ENCODE assay signal across 8 cellular contexts in genomic region chr2:98445167-98445522, GRCh38. TPM values are rescaled to one million over a fixed set of nuclear protein-coding genes. Genes with fewer than 3 reads are reported as not detected.
DNase-seq lines count a peak whose midpoint lies in the region; ATAC-seq and TF ChIP-seq lines count a peak whose summit lies in the region.

No MANE protein-coding gene starts in this region.

- H3K36me3 ChIP-seq in BJ (ENCODE audit: control insufficient read depth, insufficient read depth, low read length), result no peaks in the 10 kb centered on the region
- H3K36me3 ChIP-seq in heart right ventricle, result no peaks in the 10 kb centered on the region
- no peaks in the 10 kb centered on the region for H3K36me3 ChIP-seq in gastrocnemius medialis

- intact Hi-C loops in activated T-helper 2 cell treated with anti-CD3 and anti-CD28 coated beads, Interferon-gamma antibody, Interleukin-2, Interleukin-4, amounts not matched to agents 10 μg/mL and 5 μg/mL and 100 μg/mL, durations not matched to agents 14 hours and 24 hours and 36 hours (cut with micrococcal nuclease), result loop anchor here (5.0 kb wide), 1 partner anchor 322 kb away; no protein-coding TSS in a partner anchor
- intact Hi-C loops in heart right ventricle (cut with DNase I), result loop anchor here in 5 of 10 donors (5.0 to 10.0 kb wide), 8 partner anchors 37 to 160 kb away; partner anchors contain the start of genes COA5 (in 1 of the 5) and UNC50 (in 1 of the 5)
- intact Hi-C loops in gastrocnemius medialis (cut with DNase I; ENCODE audit: low total_unique reads), result no loop called here

- H3K4me3 ChIP-seq in BJ (ENCODE audit: low read depth, low read length) (peak overlapping the region; percentile 74), heart right ventricle (peak overlapping the region; percentile 55 to 94 (median 82)), gastrocnemius medialis (peak overlapping the region; percentile 67 to 93 (median 76))

- peak overlapping the region; percentile 86 for H3K4me3 Mint-ChIP-seq in activated T-helper 2 cell treated with anti-CD3 and anti-CD28 coated beads, Interferon-gamma antibody, Interleukin-2, Interleukin-4, amounts not matched to agents 10 μg/mL and 5 μg/mL and 100 μg/mL, durations not matched to agents 14 hours and 24 hours and 36 hours (ENCODE audit: low read depth)

- WGBS in heart right ventricle, 2 donors, result 0% methylated on average over 33 of the region's 33 CpGs

- H3K4me1 Mint-ChIP-seq in activated T-helper 2 cell treated with anti-CD3 and anti-CD28 coated beads, Interferon-gamma antibody, Interleukin-2, Interleukin-4, amounts not matched to agents 10 μg/mL and 5 μg/mL and 100 μg/mL, durations not matched to agents 14 hours and 24 hours and 36 hours (ENCODE audit: low read depth), result peaks cover 38% of the 10 kb centered on the region

- peaks cover 0 to 46% (median 22%) of the 10 kb centered on the region in 9 donors for H3K4me1 ChIP-seq in heart right ventricle
- H3K4me1 ChIP-seq in gastrocnemius medialis, result peaks cover 13% of the 10 kb centered on the region in 2 donors

- H3K27ac ChIP-seq in heart right ventricle, result peak overlapping the region; percentile 56 to 93 (median 81)
- H3K27ac ChIP-seq in gastrocnemius medialis, result peak overlapping the region; percentile 48 to 73 (median 68)

- ATAC-seq in GM19035 (IDR thresholded peaks at IDR 0.05; ENCODE audit: unreplicated experiment), result peak; percentile 33
- peak; percentile 50 for ATAC-seq in HG03354 (IDR thresholded peaks at IDR 0.05; ENCODE audit: poor library complexity, severe bottlenecking, unreplicated experiment)
- ATAC-seq in heart right ventricle, result peak in 6 of 8 donors; percentile 13 to 54 (median 42)
- ATAC-seq in gastrocnemius medialis, result peak; percentile 42 to 53
- no peak for ATAC-seq in HG03469 (IDR thresholded peaks at IDR 0.05; ENCODE audit: unreplicated experiment)

- no peaks in the 10 kb centered on the region for H3K27me3 Mint-ChIP-seq in activated T-helper 2 cell treated with anti-CD3 and anti-CD28 coated beads, Interferon-gamma antibody, Interleukin-2, Interleukin-4, amounts not matched to agents 10 μg/mL and 5 μg/mL and 100 μg/mL, durations not matched to agents 14 hours and 24 hours and 36 hours (ENCODE audit: low read depth)

- CTCF ChIA-PET in BJ (lab: Yijun Ruan, JAX), result no interaction called here

- TF ChIP-seq POLR2A in gastrocnemius medialis (IDR thresholded peaks at IDR 0.05), result no peak

- peak overlapping the region; percentile 86 for H3K27ac Mint-ChIP-seq in activated T-helper 2 cell treated with anti-CD3 and anti-CD28 coated beads, Interferon-gamma antibody, Interleukin-2, Interleukin-4, amounts not matched to agents 10 μg/mL and 5 μg/mL and 100 μg/mL, durations not matched to agents 14 hours and 24 hours and 36 hours

- H3K27me3 ChIP-seq in BJ (ENCODE audit: control insufficient read depth, insufficient read depth, low read length) (peaks cover 2% of the 10 kb centered on the region; the same call in 1 of the 2 replicates), heart right ventricle (no peaks in the 10 kb centered on the region), gastrocnemius medialis (no peaks in the 10 kb centered on the region)

- in situ Hi-C loops in gastrocnemius medialis (cut with MboI; ENCODE audit: low sequenced_read_pairs in 4 of 4), result no loop called here

- H3K9me3 Mint-ChIP-seq in activated T-helper 2 cell treated with anti-CD3 and anti-CD28 coated beads, Interferon-gamma antibody, Interleukin-2, Interleukin-4, amounts not matched to agents 10 μg/mL and 5 μg/mL and 100 μg/mL, durations not matched to agents 14 hours and 24 hours and 36 hours, result peaks cover 8% of the 10 kb centered on the region

- peaks cover 0 to 4% (median 0%) of the 10 kb centered on the region in 11 donors for H3K9me3 ChIP-seq in heart right ventricle
- H3K9me3 ChIP-seq in gastrocnemius medialis, result no peaks in the 10 kb centered on the region

- no peak for DNase-seq in BJ (ENCODE audit: low read depth)
- DNase-seq in activated T-helper 2 cell treated with anti-CD3 and anti-CD28 coated beads, Interferon-gamma antibody, Interleukin-2, Interleukin-4, amounts not matched to agents 10 μg/mL and 5 μg/mL and 100 μg/mL, durations not matched to agents 14 hours and 24 hours and 36 hours (ENCODE audit: low spot score), result no peak
- DNase-seq in heart right ventricle, result no peak
- DNase-seq in gastrocnemius medialis, result no peak
- no peak for DNase-seq in SKM-1 (lab: John Stamatoyannopoulos, UW; ENCODE audit: unreplicated experiment)

- TF ChIP-seq CTCF in BJ (IDR thresholded peaks at IDR 0.05; ENCODE audit: insufficient read depth, low read depth, low read length) (no peak), heart right ventricle (IDR thresholded peaks at IDR 0.05) (no peak), gastrocnemius medialis (IDR thresholded peaks at IDR 0.05 in 4 of 5, conservative IDR thresholded peaks at IDR 0.05 in 1 of 5) (no peak)

- POLR2A ChIA-PET in BJ (lab: Charles Lee), result no interaction called here

- peaks cover 10% of the 10 kb centered on the region for H3K36me3 Mint-ChIP-seq in activated T-helper 2 cell treated with anti-CD3 and anti-CD28 coated beads, Interferon-gamma antibody, Interleukin-2, Interleukin-4, amounts not matched to agents 10 μg/mL and 5 μg/mL and 100 μg/mL, durations not matched to agents 14 hours and 24 hours and 36 hours (ENCODE audit: low read depth)

RNA-seq across cellular contexts. Expression of gene INPP4A, which starts 0.5 kb away (rescaled TPM):
- polyA plus RNA-seq in BJ (2011; rRNA removed) (13.7 and 21.0 TPM in 2 replicates), heart right ventricle (1 to 10 TPM; 3.8 to 7.5 TPM)
- 31.9 and 45.4 TPM in 2 replicates for polyA minus RNA-seq in BJ (2011; rRNA and poly(A)+ RNA removed)
- 35.9 and 40.2 TPM in 2 replicates for total RNA-seq in activated T-helper 2 cell treated with anti-CD3 and anti-CD28 coated beads, Interferon-gamma antibody, Interleukin-2, Interleukin-4, amounts not matched to agents 10 μg/mL and 5 μg/mL and 100 μg/mL, durations not matched to agents 14 hours and 24 hours and 36 hours
- total RNA-seq in heart right ventricle (10 to 100 TPM; 15.8 to 31.2 (median 22.0) TPM), gastrocnemius medialis (10 to 100 TPM in 3 of 4 donors, 1 to 10 TPM in 1; 9.8 to 19.6 (median 16.0) TPM)
